In genomic region chr3:189822726-189823125, GRCh38 we compare ENCODE assay signal across 17 cellular contexts.
DNase-seq lines count a peak whose midpoint lies in the region; ATAC-seq, FAIRE-seq and TF ChIP-seq lines count a peak whose summit lies in the region.
"Had no signal": no experiment of that assay in that cellular context is flagged by ENCODE, and none has a peak within 500 bp of the region (broad histone marks: within the 10 kb centered on the region; RNA-seq: fewer than 3 reads in every experiment).

No MANE protein-coding gene starts in this region.

- no peaks in the 10 kb centered on the region for H3K9me2 ChIP-seq in PC-9 (ENCODE audit: insufficient read depth)

- H4K20me1 ChIP-seq in HepG2 (ENCODE audit: insufficient read depth, low read length) (no peaks in the 10 kb centered on the region), PC-9 (ENCODE audit: insufficient read depth) (no peaks in the 10 kb centered on the region)

- no peaks in the 10 kb centered on the region for H3K27me3 ChIP-seq in HepG2 (ENCODE audit: control insufficient read depth in 1 of 2, insufficient read depth in 2 of 2, low read length in 2 of 2)
- no peaks in the 10 kb centered on the region for H3K27me3 ChIP-seq in right lobe of liver
- no peaks in the 10 kb centered on the region for H3K27me3 ChIP-seq in foreskin keratinocyte
- H3K27me3 ChIP-seq in testis: no peaks in the 10 kb centered on the region
- H3K27me3 ChIP-seq in PC-9 (ENCODE audit: insufficient read depth, low read depth): no peaks in the 10 kb centered on the region
- H3K27me3 ChIP-seq: Peyer's patch, spleen had no signal

- peak; percentile 65 for ATAC-seq in HepG2
- no peak for ATAC-seq in right lobe of liver
- ATAC-seq in activated T-helper 17 cell treated with anti-CD3 and anti-CD28 coated beads, Interleukin-2, amount 50 U/mL, for 72 hours (replicated peaks): peak; percentile 26
- no peak for ATAC-seq in foreskin keratinocyte
- ATAC-seq: activated CD8-positive, alpha-beta T cell treated with anti-CD3 and anti-CD28 coated beads, Interleukin-2, amount 10 ng/mL, durations not matched to agents 7 days and 5 days; esophagus mucosa; stimulated activated naive B cell treated with anti-CD40 and anti-IgM and Interleukin-4, amounts not matched to agents 10 μg/mL and 1 μg/mL and 100 μg/mL, for 72 hours had no signal

- no peak overlapping the region for H3K27ac Mint-ChIP-seq in activated T-helper 17 cell treated with anti-CD3 and anti-CD28 coated beads, Interleukin-2, amount 50 U/mL, for 72 hours
- H3K27ac Mint-ChIP-seq: activated CD8-positive, alpha-beta T cell treated with anti-CD3 and anti-CD28 coated beads, Interleukin-2, amount 10 ng/mL, durations not matched to agents 7 days and 5 days; stimulated activated naive B cell treated with anti-CD40 and anti-IgM and Interleukin-4, amounts not matched to agents 10 μg/mL and 1 μg/mL and 100 μg/mL, for 72 hours; type B pancreatic cell had no signal

- TF ChIP-seq CTCF in HepG2 (CRISPR knock-in tag; IDR thresholded peaks at IDR 0.05) (no peak), right lobe of liver (IDR thresholded peaks at IDR 0.05) (no peak), foreskin keratinocyte (conservative IDR thresholded peaks at IDR 0.05) (peak; percentile 59), testis (IDR thresholded peaks at IDR 0.05) (no peak), PC-9 (conservative IDR thresholded peaks at IDR 0.05) (no peak)

- no peaks in the 10 kb centered on the region for H3K36me3 ChIP-seq in HepG2 (replicated peaks in 1 of 2; ENCODE audit: control insufficient read depth in 1 of 2, insufficient read depth in 2 of 2, low read length in 2 of 2)
- no peaks in the 10 kb centered on the region for H3K36me3 ChIP-seq in right lobe of liver
- H3K36me3 ChIP-seq in testis (ENCODE audit: low read depth, missing control alignments): no peaks in the 10 kb centered on the region
- H3K36me3 ChIP-seq in PC-9 (ENCODE audit: low read depth): no peaks in the 10 kb centered on the region
- H3K36me3 ChIP-seq: Peyer's patch, spleen had no signal

- no peaks in the 10 kb centered on the region for H3K9me3 ChIP-seq in HepG2 (ENCODE audit: low read length)
- no peaks in the 10 kb centered on the region for H3K9me3 ChIP-seq in right lobe of liver
- H3K9me3 ChIP-seq in testis: no peaks in the 10 kb centered on the region
- peaks cover 9% of the 10 kb centered on the region; the same call in 1 of the 2 replicates for H3K9me3 ChIP-seq in PC-9 (ENCODE audit: insufficient read depth, low read depth)
- H3K9me3 ChIP-seq: Peyer's patch, spleen had no signal

- H3K9ac ChIP-seq in HepG2 (ENCODE audit: insufficient read depth, low read depth, low read length): no peak overlapping the region

- H3K79me2 ChIP-seq in HepG2 (ENCODE audit: insufficient read depth, low read length) (no peaks in the 10 kb centered on the region), PC-9 (ENCODE audit: low read depth) (no peaks in the 10 kb centered on the region)

- intact Hi-C loops in HepG2 (cut with micrococcal nuclease; ENCODE audit: unreplicated experiment): no loop called here
- intact Hi-C loops in right lobe of liver (cut with DNase I): no loop called here
- intact Hi-C loops in testis (cut with DNase I; ENCODE audit: low total_unique reads): no loop called here
- intact Hi-C loops in PC-9 (cut with micrococcal nuclease; ENCODE audit: unreplicated experiment): no loop called here

- H3K27me3 Mint-ChIP-seq in activated T-helper 17 cell treated with anti-CD3 and anti-CD28 coated beads, Interleukin-2, amount 50 U/mL, for 72 hours: peaks cover 10% of the 10 kb centered on the region
- H3K27me3 Mint-ChIP-seq: stimulated activated naive B cell treated with anti-CD40 and anti-IgM and Interleukin-4, amounts not matched to agents 10 μg/mL and 1 μg/mL and 100 μg/mL, for 72 hours; type B pancreatic cell had no signal

- no peak for TF ChIP-seq RAD21 in HepG2 (CRISPR knock-in tag; IDR thresholded peaks at IDR 0.05)

- TF ChIP-seq EP300 in HepG2 (IDR thresholded peaks at IDR 0.05; ENCODE audit: low read depth in 2 of 2, low read length in 2 of 2) (no peak), HepG2 (CRISPR knock-in tag; IDR thresholded peaks at IDR 0.05; ENCODE audit: borderline replicate concordance) (no peak)

- no peaks in the 10 kb centered on the region for H3K4me1 Mint-ChIP-seq in activated T-helper 17 cell treated with anti-CD3 and anti-CD28 coated beads, Interleukin-2, amount 50 U/mL, for 72 hours
- H3K4me1 Mint-ChIP-seq: stimulated activated naive B cell treated with anti-CD40 and anti-IgM and Interleukin-4, amounts not matched to agents 10 μg/mL and 1 μg/mL and 100 μg/mL, for 72 hours had no signal

- CTCF ChIA-PET in HepG2 (lab: Yijun Ruan, JAX; ENCODE audit: low intra/inter-chr PET ratio, low total read pairs) (no interaction called here), PC-9 (lab: Charles Lee) (no interaction called here)

- no peaks in the 10 kb centered on the region; the same call in 1 of the 2 replicates for H3F3A ChIP-seq in PC-9 (ENCODE audit: insufficient read depth, low read depth)

- no peaks in the 10 kb centered on the region for H3K9me3 Mint-ChIP-seq in activated T-helper 17 cell treated with anti-CD3 and anti-CD28 coated beads, Interleukin-2, amount 50 U/mL, for 72 hours

- H3K36me3 Mint-ChIP-seq in activated T-helper 17 cell treated with anti-CD3 and anti-CD28 coated beads, Interleukin-2, amount 50 U/mL, for 72 hours (ENCODE audit: low read depth): no peaks in the 10 kb centered on the region
- H3K36me3 Mint-ChIP-seq: stimulated activated naive B cell treated with anti-CD40 and anti-IgM and Interleukin-4, amounts not matched to agents 10 μg/mL and 1 μg/mL and 100 μg/mL, for 72 hours; type B pancreatic cell had no signal

- H3K4me2 ChIP-seq in HepG2 (ENCODE audit: low read depth, low read length): no peak overlapping the region
- H3K4me2 ChIP-seq in PC-9: no peak overlapping the region

- no peak overlapping the region for H3K4me3 Mint-ChIP-seq in activated T-helper 17 cell treated with anti-CD3 and anti-CD28 coated beads, Interleukin-2, amount 50 U/mL, for 72 hours
- H3K4me3 Mint-ChIP-seq: activated CD8-positive, alpha-beta T cell treated with anti-CD3 and anti-CD28 coated beads, Interleukin-2, amount 10 ng/mL, durations not matched to agents 7 days and 5 days; stimulated activated naive B cell treated with anti-CD40 and anti-IgM and Interleukin-4, amounts not matched to agents 10 μg/mL and 1 μg/mL and 100 μg/mL, for 72 hours; type B pancreatic cell had no signal

- POLR2A ChIA-PET in HepG2 (lab: Yijun Ruan, JAX): no interaction called here
- POLR2A ChIA-PET in PC-9 (lab: Charles Lee; ENCODE audit: unreplicated experiment): interaction anchor here (0.5 kb wide), 1 partner anchor 694 kb away, joined by 6 read pairs; no protein-coding TSS in a partner anchor

- H3K4me3 ChIP-seq in HepG2 (replicated peaks in 1 of 3; ENCODE audit: insufficient read depth in 1 of 3, low read depth in 2 of 3, low read length in 3 of 3): no peak overlapping the region
- H3K4me3 ChIP-seq in right lobe of liver: no peak overlapping the region
- H3K4me3 ChIP-seq in testis: no peak overlapping the region
- H3K4me3 ChIP-seq in PC-9: no peak overlapping the region
- H3K4me3 ChIP-seq: Peyer's patch, spleen had no signal

- 39% methylated on average over 3 of the region's 3 CpGs for WGBS in HepG2 (ENCODE audit: low lambda C conversion rate)
- WGBS in right lobe of liver (ENCODE audit: insufficient coverage, low coverage, low lambda C conversion rate, missing lambda C conversion rate): 72% methylated on average over 3 of the region's 3 CpGs
- 73 to 80% methylated on average over 3 of the region's 3 CpGs for WGBS in testis, 2 donors

- H2AFZ ChIP-seq in HepG2 (ENCODE audit: low read length) (no peak overlapping the region), PC-9 (no peak overlapping the region)

- TF ChIP-seq POLR2A in HepG2 (IDR thresholded peaks at IDR 0.05; ENCODE audit: insufficient read depth in 1 of 2, low read depth in 2 of 2, low read length in 2 of 2) (no peak), right lobe of liver (IDR thresholded peaks at IDR 0.05) (no peak), testis (IDR thresholded peaks at IDR 0.05) (no peak)

- no peak for FAIRE-seq in HepG2 (lab: Jason Lieb, UNC)
- FAIRE-seq: GM18507 had no signal

- BruUV-seq in HepG2 (replicated peaks; lab: Mats Ljungman, UMichigan): no TSS peak
- BruUV-seq in PC-9 (replicated peaks; lab: Mats Ljungman, UMichigan): no TSS peak

- H3K4me1 ChIP-seq in HepG2 (ENCODE audit: insufficient read depth, low read length): no peaks in the 10 kb centered on the region
- H3K4me1 ChIP-seq in right lobe of liver: peaks cover 0 to 2% (median 0%) of the 10 kb centered on the region in 4 donors
- H3K4me1 ChIP-seq in foreskin keratinocyte: peaks cover 68% of the 10 kb centered on the region
- H3K4me1 ChIP-seq in testis: no peaks in the 10 kb centered on the region
- peaks cover 14% of the 10 kb centered on the region; the same call in 1 of the 2 replicates for H3K4me1 ChIP-seq in PC-9 (replicated peaks; ENCODE audit: insufficient read depth)
- H3K4me1 ChIP-seq: Peyer's patch, spleen had no signal

- H3K27ac ChIP-seq in HepG2 (ENCODE audit: extremely low read length, insufficient read depth, low read length) (no peak overlapping the region), right lobe of liver (no peak overlapping the region), foreskin keratinocyte (peak overlapping the region; percentile 95), testis (no peak overlapping the region), PC-9 (no peak overlapping the region)
- H3K27ac ChIP-seq: Peyer's patch, spleen had no signal

- DNase-seq in HepG2 (ENCODE audit: low spot score): no peak
- no peak for DNase-seq in right lobe of liver
- no peak for DNase-seq in foreskin keratinocyte
- no peak for DNase-seq in testis
- no peak for DNase-seq in 8988T
- DNase-seq in PC-9: no peak
- no peak for DNase-seq in NCI-H1048 (lab: John Stamatoyannopoulos, UW)
- DNase-seq: activated CD8-positive, alpha-beta T cell treated with anti-CD3 and anti-CD28 coated beads, Interleukin-2, amount 10 ng/mL, durations not matched to agents 7 days and 5 days; NCI-H187; NCI-H510A treated with DMSO at 0.1 percent for 48 hours; Peyer's patch; spleen; stimulated activated naive B cell treated with anti-CD40 and anti-IgM and Interleukin-4, amounts not matched to agents 10 μg/mL and 1 μg/mL and 100 μg/mL, for 72 hours had no signal

- in situ Hi-C loops in HepG2 (cut with HindIII; ENCODE audit: extremely low pct_ligation_motif_present, low pct_unique_long_range_greater_than_20kb): no loop called here

TF ChIP-seq in HepG2, 621 proteins besides CTCF, POLR2A, EP300 and RAD21:
- TF ChIP-seq EZH2 (conservative IDR thresholded peaks at IDR 0.05; ENCODE audit: low read depth, low read length) (no peak), ZNF772 (CRISPR knock-in tag; IDR thresholded peaks at IDR 0.05) (no peak), ZMAT5 (CRISPR knock-in tag; IDR thresholded peaks at IDR 0.05; ENCODE audit: borderline replicate concordance, low read depth) (no peak), ZNF558 (CRISPR knock-in tag; IDR thresholded peaks at IDR 0.05; ENCODE audit: borderline replicate concordance) (no peak)
TF ChIP-seq in HepG2: peak in this region for 0.

Comparison
In these comparisons a context has a peak if more than half of its experiments do, and no peak if none do; other contexts are left out.
1. ATAC-seq: peak in HepG2 (single experiment) and activated T-helper 17 cell treated with anti-CD3 and anti-CD28 coated beads, Interleukin-2, amount 50 U/mL, for 72 hours (single experiment); none in right lobe of liver (0 of 4) and foreskin keratinocyte (single experiment).